In genomic region chr1:27418326-27418761, GRCh38 we compare ENCODE assay signal across 2 cellular contexts.
TF ChIP-seq lines count a peak whose summit lies in the region.

No MANE protein-coding gene starts in this region.

TF ChIP-seq in liver, 16 proteins besides CTCF, POLR2A, EP300 and RAD21:
- TF ChIP-seq SP1 (IDR thresholded peaks at IDR 0.05): no peak
- TF ChIP-seq YY1 (IDR thresholded peaks at IDR 0.05): peak; percentile 43

TF ChIP-seq in HepG2, 621 proteins besides CTCF, POLR2A, EP300 and RAD21:
- TF ChIP-seq ZNF512B (CRISPR knock-in tag; IDR thresholded peaks at IDR 0.05; ENCODE audit: borderline replicate concordance) (no peak), ZNF577 (CRISPR knock-in tag; IDR thresholded peaks at IDR 0.05; ENCODE audit: borderline replicate concordance, low read depth) (no peak), ZNF513 (CRISPR knock-in tag; conservative IDR thresholded peaks at IDR 0.05) (no peak), HDAC2 (CRISPR knock-in tag; IDR thresholded peaks at IDR 0.05) (no peak), KDM4B (CRISPR knock-in tag; IDR thresholded peaks at IDR 0.05) (no peak), ZNF484 (CRISPR knock-in tag; IDR thresholded peaks at IDR 0.05; ENCODE audit: borderline replicate concordance, low read depth) (no peak)
- TF ChIP-seq, protein P1, sequence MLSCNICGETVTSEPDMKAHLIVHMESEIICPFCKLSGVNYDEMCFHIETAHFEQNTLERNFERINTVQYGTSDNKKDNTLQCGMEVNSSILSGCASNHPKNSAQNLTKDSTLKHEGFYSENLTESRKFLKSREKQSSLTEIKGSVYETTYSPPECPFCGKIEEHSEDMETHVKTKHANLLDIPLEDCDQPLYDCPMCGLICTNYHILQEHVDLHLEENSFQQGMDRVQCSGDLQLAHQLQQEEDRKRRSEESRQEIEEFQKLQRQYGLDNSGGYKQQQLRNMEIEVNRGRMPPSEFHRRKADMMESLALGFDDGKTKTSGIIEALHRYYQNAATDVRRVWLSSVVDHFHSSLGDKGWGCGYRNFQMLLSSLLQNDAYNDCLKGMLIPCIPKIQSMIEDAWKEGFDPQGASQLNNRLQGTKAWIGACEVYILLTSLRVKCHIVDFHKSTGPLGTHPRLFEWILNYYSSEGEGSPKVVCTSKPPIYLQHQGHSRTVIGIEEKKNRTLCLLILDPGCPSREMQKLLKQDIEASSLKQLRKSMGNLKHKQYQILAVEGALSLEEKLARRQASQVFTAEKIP (CRISPR knock-in tag; IDR thresholded peaks at IDR 0.05; ENCODE audit: borderline replicate concordance): no peak
